Comparison of ENCODE assay signal across 8 cellular contexts in genomic region chr9:87135074-87135473, GRCh38.
"Had no signal": no experiment of that assay in that cellular context is flagged by ENCODE, and none has a peak within 500 bp of the region (broad histone marks: within the 10 kb centered on the region; RNA-seq: fewer than 3 reads in every experiment).

No MANE protein-coding gene starts in this region.

- H3K36me3 ChIP-seq: HAP-1 had no signal

- DNase-seq: GM23248, GOT3, H7, H9, HCEC 1CT, HFFc6 had no signal

- H3K27ac ChIP-seq: GM23248 had no signal

- H3K9me3 ChIP-seq: HAP-1 had no signal

- H3K4me1 ChIP-seq: HAP-1 had no signal

- H3K4me3 ChIP-seq: GM23248, GM23338, HAP-1 had no signal
